Comparison of ENCODE assay signal across 9 cellular contexts in the genomic region with DNA sequence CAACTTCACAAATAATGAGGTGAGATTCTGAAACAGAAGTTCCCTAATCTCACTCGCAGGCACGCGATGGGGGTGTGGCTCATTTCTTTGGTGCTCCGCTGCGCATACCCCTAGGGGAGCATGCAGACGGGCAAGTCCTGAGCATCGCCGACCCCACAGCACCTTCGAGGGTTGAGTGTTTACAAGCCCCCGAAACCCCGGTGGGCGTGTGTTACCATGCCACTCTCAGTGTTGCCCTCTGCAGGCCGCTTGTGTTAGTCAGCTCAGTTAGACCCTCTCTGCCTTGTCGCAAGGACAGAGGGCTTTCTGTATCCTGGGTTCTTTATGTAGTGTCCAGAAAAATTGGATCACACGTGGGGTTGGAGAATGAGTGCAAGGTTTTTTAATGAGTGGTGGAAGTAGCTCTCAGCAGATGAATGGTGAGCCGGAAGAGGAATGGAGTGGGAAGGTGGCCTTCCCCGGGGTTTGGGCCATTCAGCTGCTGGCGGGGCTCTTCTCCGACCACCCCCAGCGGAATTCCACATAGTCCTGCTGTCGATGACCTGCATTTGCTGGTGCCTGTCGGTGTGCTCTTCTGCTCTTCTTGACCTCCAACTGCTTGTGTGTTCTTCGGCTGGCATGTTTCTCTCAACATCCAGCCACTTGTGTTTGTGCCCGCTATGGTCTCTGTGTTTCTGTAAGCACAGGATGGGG.
DNase-seq lines count a peak whose midpoint lies in the region; ATAC-seq and TF ChIP-seq lines count a peak whose summit lies in the region.
"Had no signal": no experiment of that assay in that cellular context is flagged by ENCODE, and none has a peak within 500 bp of the region (broad histone marks: within the 10 kb centered on the region; RNA-seq: fewer than 3 reads in every experiment).

No MANE protein-coding gene starts in this region.

- ATAC-seq in GM18867 (IDR thresholded peaks at IDR 0.05; ENCODE audit: unreplicated experiment), result peak; percentile 66
- peak; percentile 50 for ATAC-seq in HG03342 (IDR thresholded peaks at IDR 0.05; ENCODE audit: unreplicated experiment)
- ATAC-seq in GM19035 (IDR thresholded peaks at IDR 0.05; ENCODE audit: unreplicated experiment), result no peak

- no peaks in the 10 kb centered on the region for H3K4me1 Mint-ChIP-seq in nephron progenitor cell

- TF ChIP-seq CTCF in nephron progenitor cell (IDR thresholded peaks at IDR 0.05), result peak; percentile 58

- DNase-seq in activated CD8-positive, alpha-beta memory T cell treated with anti-CD3 and anti-CD28 coated beads, Interleukin-2, amount 50 U/mL, for 48 hours, result peak; percentile 55
- peak; percentile 75 for DNase-seq in nephron progenitor cell
- no peak for DNase-seq in NCI-H1105 treated with DMSO at 0.1 percent for 48 hours (lab: John Stamatoyannopoulos, UW)
- DNase-seq in medulla oblongata (ENCODE audit: extremely low spot score), result no peak
- DNase-seq: activated CD4-positive, alpha-beta T cell treated with anti-CD3 and anti-CD28 coated beads for 1 hour; MV-4-11 had no signal

- peak overlapping the region; percentile 30 for H3K4me3 Mint-ChIP-seq in nephron progenitor cell

- peaks cover 24% of the 10 kb centered on the region for H3K9me3 Mint-ChIP-seq in nephron progenitor cell

- no peaks in the 10 kb centered on the region for H3K36me3 Mint-ChIP-seq in nephron progenitor cell (ENCODE audit: low read depth)

- H3K27me3 Mint-ChIP-seq in nephron progenitor cell (ENCODE audit: low read depth, poor library complexity), result peaks cover 4% of the 10 kb centered on the region

- no peak overlapping the region for H3K27ac Mint-ChIP-seq in nephron progenitor cell

Comparison
In these comparisons a context has a peak if more than half of its experiments do, and no peak if none do; other contexts are left out.
1. DNase-seq: peak in activated CD8-positive, alpha-beta memory T cell treated with anti-CD3 and anti-CD28 coated beads, Interleukin-2, amount 50 U/mL, for 48 hours (single experiment) and nephron progenitor cell (single experiment); none in NCI-H1105 treated with DMSO at 0.1 percent for 48 hours (single experiment) and medulla oblongata (single experiment).